Comparison of ENCODE assay signal across 28 cellular contexts in genomic region chr11:25938952-25939351, GRCh38.
"Had no signal": no experiment of that assay in that cellular context is flagged by ENCODE, and none has a peak within 500 bp of the region (broad histone marks: within the 10 kb centered on the region; RNA-seq: fewer than 3 reads in every experiment).

No MANE protein-coding gene starts in this region.

- H3K9me3 ChIP-seq: esophagus muscularis mucosa, gastrocnemius medialis had no signal

- H3K4me3 ChIP-seq: coronary artery, dorsolateral prefrontal cortex, esophagus muscularis mucosa, gastrocnemius medialis had no signal

- H3K27ac ChIP-seq: brain microvascular endothelial cell, coronary artery, dorsolateral prefrontal cortex, esophagus muscularis mucosa, foreskin keratinocyte had no signal

- H3K27me3 ChIP-seq: brain microvascular endothelial cell, esophagus muscularis mucosa, foreskin keratinocyte, gastrocnemius medialis had no signal

- DNase-seq: activated CD4-positive, alpha-beta T cell treated with anti-CD3 and anti-CD28 coated beads for 1 hour; activated CD4-positive, alpha-beta T cell treated with anti-CD3 and anti-CD28 coated beads for 4 hours; activated CD4-positive, alpha-beta T cell treated with anti-CD3 and anti-CD28 coated beads, Interleukin-2, amount 10 ng/mL, durations not matched to agents 7 days and 5 days; activated CD4-positive, alpha-beta T cell treated with anti-CD3 and anti-CD28 coated beads, Interleukin-2, amount 50 U/mL, for 48 hours; activated CD8-positive, alpha-beta memory T cell treated with anti-CD3 and anti-CD28 coated beads for 24 hours; activated CD8-positive, alpha-beta T cell treated with anti-CD3 and anti-CD28 coated beads for 36 hours; activated effector memory CD4-positive, alpha-beta T cell treated with Interleukin-2 at 50 U/mL for 16 hours; activated gamma-delta T cell treated with Interleukin-2 at 50 U/mL for 16 hours; activated naive CD4-positive, alpha-beta T cell treated with anti-CD3 and anti-CD28 coated beads, Interleukin-2, amount 50 U/mL, for 16 hours; activated naive CD4-positive, alpha-beta T cell treated with Interleukin-2 at 50 U/mL for 16 hours; activated T-cell treated with anti-CD3 and anti-CD28 coated beads, Interleukin-2, amount 50 U/mL, for 4 hours; amniotic stem cell; anterior cingulate cortex; brain microvascular endothelial cell; dorsolateral prefrontal cortex; effector memory CD4-positive, alpha-beta T cell; endodermal cell; erythroblast; foreskin keratinocyte; gastrocnemius medialis; glutamatergic neuron; T-helper 2 cell had no signal

- ATAC-seq: activated CD8-positive, alpha-beta T cell treated with anti-CD3 and anti-CD28 coated beads for 36 hours; activated T-cell treated with anti-CD3 and anti-CD28 coated beads, Interleukin-2, amount 50 U/mL, for 4 hours; activated T-helper 17 cell treated with anti-CD3 and anti-CD28 coated beads, Interleukin-2, amount 50 U/mL, for 72 hours; foreskin keratinocyte had no signal

- H3K4me1 Mint-ChIP-seq: activated CD4-positive, alpha-beta T cell treated with anti-CD3 and anti-CD28 coated beads, Interleukin-2, amount 10 ng/mL, durations not matched to agents 7 days and 5 days; activated T-helper 17 cell treated with anti-CD3 and anti-CD28 coated beads, Interleukin-2, amount 50 U/mL, for 72 hours; central memory CD8-positive, alpha-beta T cell had no signal

- H3K9me3 Mint-ChIP-seq: dendritic cell treated with granulocyte-macrophage colony-stimulating factor and Interleukin-4, amounts not matched to agents 40 ng/mL and 50 ng/mL, for 4 days had no signal

- H3K4me3 Mint-ChIP-seq: activated CD4-positive, alpha-beta T cell treated with anti-CD3 and anti-CD28 coated beads, Interleukin-2, amount 10 ng/mL, durations not matched to agents 7 days and 5 days; activated CD8-positive, alpha-beta T cell treated with anti-CD3 and anti-CD28 coated beads for 36 hours; activated naive CD8-positive, alpha-beta T cell; activated T-cell treated with anti-CD3 and anti-CD28 coated beads, Interleukin-2, amount 50 U/mL, for 4 hours; activated T-helper 17 cell treated with anti-CD3 and anti-CD28 coated beads, Interleukin-2, amount 50 U/mL, for 72 hours; central memory CD8-positive, alpha-beta T cell; dendritic cell treated with granulocyte-macrophage colony-stimulating factor and Interleukin-4, amounts not matched to agents 40 ng/mL and 50 ng/mL, for 4 days; endodermal cell had no signal

- H3K27me3 Mint-ChIP-seq: activated CD4-positive, alpha-beta T cell treated with anti-CD3 and anti-CD28 coated beads, Interleukin-2, amount 10 ng/mL, durations not matched to agents 7 days and 5 days; activated CD8-positive, alpha-beta T cell treated with anti-CD3 and anti-CD28 coated beads for 36 hours; activated naive CD8-positive, alpha-beta T cell; activated T-helper 17 cell treated with anti-CD3 and anti-CD28 coated beads, Interleukin-2, amount 50 U/mL, for 72 hours; central memory CD8-positive, alpha-beta T cell; dendritic cell treated with granulocyte-macrophage colony-stimulating factor and Interleukin-4, amounts not matched to agents 40 ng/mL and 50 ng/mL, for 4 days had no signal

- H3K27ac Mint-ChIP-seq: activated CD4-positive, alpha-beta T cell treated with anti-CD3 and anti-CD28 coated beads, Interleukin-2, amount 10 ng/mL, durations not matched to agents 7 days and 5 days; activated CD8-positive, alpha-beta T cell treated with anti-CD3 and anti-CD28 coated beads for 36 hours; activated naive CD8-positive, alpha-beta T cell; activated T-helper 17 cell treated with anti-CD3 and anti-CD28 coated beads, Interleukin-2, amount 50 U/mL, for 72 hours; dendritic cell treated with granulocyte-macrophage colony-stimulating factor and Interleukin-4, amounts not matched to agents 40 ng/mL and 50 ng/mL, for 4 days; endodermal cell had no signal

- H3K36me3 Mint-ChIP-seq: activated naive CD8-positive, alpha-beta T cell had no signal

- H3K4me1 ChIP-seq: esophagus muscularis mucosa, foreskin keratinocyte had no signal

- H3K36me3 ChIP-seq: brain microvascular endothelial cell, esophagus muscularis mucosa, gastrocnemius medialis had no signal
